Comparison of ENCODE assay signal across 21 cellular contexts in the genomic region with DNA sequence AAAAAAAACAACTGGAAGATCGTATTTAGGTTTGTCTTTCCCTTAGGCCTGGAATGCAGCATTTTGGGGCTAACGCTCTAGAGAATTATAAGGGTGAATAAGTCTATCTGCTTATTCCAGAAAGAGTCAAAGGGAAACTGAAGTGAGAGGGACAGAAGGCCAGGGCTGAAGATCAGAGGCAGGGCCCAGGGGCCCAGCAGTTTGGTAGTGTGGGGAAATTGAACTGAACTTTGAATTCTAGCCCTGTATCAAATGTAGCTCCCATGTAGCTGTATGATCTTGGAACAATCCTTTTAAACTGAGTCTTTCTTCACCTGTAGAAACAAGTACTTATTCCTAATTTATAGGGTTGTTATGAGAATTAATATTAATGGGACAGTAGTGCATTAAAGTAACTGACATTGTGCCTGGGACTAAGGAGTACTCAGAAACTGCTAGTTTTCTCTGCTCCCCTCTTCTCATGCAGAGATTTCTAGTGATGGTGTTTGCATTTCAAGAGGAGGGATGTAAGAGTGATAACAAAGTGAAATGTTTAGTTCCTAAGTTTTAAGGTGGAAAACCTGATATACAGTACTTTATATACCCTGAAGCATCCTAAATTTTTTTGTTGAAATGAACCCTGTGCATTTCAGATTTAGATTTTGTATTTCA. TPM values are rescaled to one million over a fixed set of nuclear protein-coding genes. Genes with fewer than 3 reads are reported as not detected.
DNase-seq lines count a peak whose midpoint lies in the region; ATAC-seq, FAIRE-seq and TF ChIP-seq lines count a peak whose summit lies in the region.
"Had no signal": no experiment of that assay in that cellular context is flagged by ENCODE, and none has a peak within 500 bp of the region (broad histone marks: within the 10 kb centered on the region; RNA-seq: fewer than 3 reads in every experiment).

No MANE protein-coding gene starts in this region.

- H3K4ac ChIP-seq in H1 (replicated peaks; ENCODE audit: insufficient read length, low read depth, low read length) (no peak overlapping the region), mesendoderm (ENCODE audit: low read depth, low read length) (no peak overlapping the region)

- no peaks in the 10 kb centered on the region for H3K9me3 Mint-ChIP-seq in effector memory CD8-positive, alpha-beta T cell

- H4K91ac ChIP-seq in H1 (replicated peaks; ENCODE audit: insufficient read length, low read length), result no peak overlapping the region

- CTCF ChIA-PET in HepG2 (lab: Yijun Ruan, JAX; ENCODE audit: low intra/inter-chr PET ratio, low total read pairs) (no interaction called here), H1 (lab: Charles Lee; ENCODE audit: partially characterized antibody) (interaction anchor here (1.2 kb wide), 1 partner anchor 14 kb away, joined by 3 read pairs; no protein-coding TSS in a partner anchor)

- H4K20me1 ChIP-seq in HepG2 (ENCODE audit: insufficient read depth, low read length) (no peaks in the 10 kb centered on the region), H1 (replicated peaks in 1 of 2; ENCODE audit: control insufficient read depth in 1 of 2, insufficient read depth in 2 of 2, low read length in 2 of 2) (no peaks in the 10 kb centered on the region)

- no peaks in the 10 kb centered on the region for H3K9me3 ChIP-seq in right lobe of liver
- no peaks in the 10 kb centered on the region for H3K9me3 ChIP-seq in HepG2 (ENCODE audit: low read length)
- H3K9me3 ChIP-seq in H1 (ENCODE audit: insufficient read depth in 2 of 2, low read depth in 1 of 2, low read length in 1 of 2), result no peaks in the 10 kb centered on the region
- H3K9me3 ChIP-seq: Peyer's patch, SJCRH30 had no signal

- in situ Hi-C loops in HepG2 (cut with HindIII; ENCODE audit: extremely low pct_ligation_motif_present, low pct_unique_long_range_greater_than_20kb), result no loop called here

- H3K79me2 ChIP-seq in HepG2 (ENCODE audit: insufficient read depth, low read length), result no peaks in the 10 kb centered on the region
- H3K79me2 ChIP-seq in H1 (ENCODE audit: control insufficient read depth in 1 of 2, insufficient read depth in 2 of 2, low read length in 2 of 2), result peaks cover 0 to 7% of the 10 kb centered on the region in 2 experiments; a peak in 1 of 4 replicates
- peaks cover 27% of the 10 kb centered on the region for H3K79me2 ChIP-seq in mesendoderm (ENCODE audit: control insufficient read depth, insufficient read depth, low read length)

- H2BK12ac ChIP-seq in H1 (ENCODE audit: low read depth, low read length), result 0 out of 2 replicates have a peak overlapping the region, but pooled peaks have one; percentile 22

- H2BK15ac ChIP-seq in H1 (ENCODE audit: low read length) (no peak overlapping the region), mesendoderm (replicated peaks; ENCODE audit: low read depth) (no peak overlapping the region)

- no peak overlapping the region for H3K4me3 ChIP-seq in right lobe of liver
- no peak overlapping the region for H3K4me3 ChIP-seq in HepG2 (replicated peaks in 1 of 3; ENCODE audit: insufficient read depth in 1 of 3, low read depth in 2 of 3, low read length in 3 of 3)
- H3K4me3 ChIP-seq in H1 (ENCODE audit: extremely low read depth in 1 of 4, insufficient read depth in 2 of 4, low read depth in 3 of 4, low read length in 4 of 4), result peak overlapping the region in 1 of 4 experiments; percentile 43; a peak in 2 of 8 replicates
- H3K4me3 ChIP-seq in mesendoderm (ENCODE audit: low read length), result no peak overlapping the region
- H3K4me3 ChIP-seq in H7 (ENCODE audit: insufficient read depth, low read depth, low read length), result no peak overlapping the region
- H3K4me3 ChIP-seq: Peyer's patch, SJCRH30 had no signal

- TF ChIP-seq EP300 in HepG2 (IDR thresholded peaks at IDR 0.05; ENCODE audit: low read depth in 2 of 2, low read length in 2 of 2), result no peak
- TF ChIP-seq EP300 in HepG2 (CRISPR knock-in tag; IDR thresholded peaks at IDR 0.05; ENCODE audit: borderline replicate concordance), result no peak
- no peak for TF ChIP-seq EP300 in H1 (IDR thresholded peaks at IDR 0.05; ENCODE audit: borderline replicate concordance in 1 of 2, low read depth in 2 of 2, low read length in 2 of 2)

- H3K4me1 Mint-ChIP-seq in effector memory CD8-positive, alpha-beta T cell (ENCODE audit: low read depth in 2 of 2), result no peaks in the 10 kb centered on the region
- H3K4me1 Mint-ChIP-seq: B cell, IgD-negative memory B cell had no signal

- H3K4me1 ChIP-seq in right lobe of liver (peaks cover 0 to 23% (median 2%) of the 10 kb centered on the region in 4 donors), HepG2 (ENCODE audit: insufficient read depth, low read length) (no peaks in the 10 kb centered on the region), H1 (replicated peaks in 1 of 4; ENCODE audit: control insufficient read depth in 3 of 4, insufficient read depth in 4 of 4, low read length in 3 of 4) (peaks cover 5 to 11% (median 8%) of the 10 kb centered on the region in 4 experiments; a peak in 5 of 7 replicates), mesendoderm (ENCODE audit: control insufficient read depth, low read depth, low read length) (no peaks in the 10 kb centered on the region)
- H3K4me1 ChIP-seq: Peyer's patch, SJCRH30 had no signal

- H3K36me3 ChIP-seq in right lobe of liver (no peaks in the 10 kb centered on the region), HepG2 (replicated peaks in 1 of 2; ENCODE audit: control insufficient read depth in 1 of 2, insufficient read depth in 2 of 2, low read length in 2 of 2) (no peaks in the 10 kb centered on the region), H1 (ENCODE audit: control insufficient read depth in 2 of 4, insufficient read depth in 4 of 4, low read length in 3 of 4) (no peaks in the 10 kb centered on the region), mesendoderm (ENCODE audit: control insufficient read depth, insufficient read depth, low read length) (no peaks in the 10 kb centered on the region), H7 (replicated peaks; ENCODE audit: control insufficient read depth, insufficient read depth, low read length) (no peaks in the 10 kb centered on the region)
- H3K36me3 ChIP-seq: Peyer's patch, SJCRH30 had no signal

- no peaks in the 10 kb centered on the region for H3K27me3 ChIP-seq in right lobe of liver
- H3K27me3 ChIP-seq in HepG2 (ENCODE audit: control insufficient read depth in 1 of 2, insufficient read depth in 2 of 2, low read length in 2 of 2), result no peaks in the 10 kb centered on the region
- H3K27me3 ChIP-seq in H1 (replicated peaks in 1 of 4; ENCODE audit: control insufficient read depth in 3 of 4, extremely low read depth in 1 of 4, insufficient read depth in 3 of 4, low read length in 3 of 4), result no peaks in the 10 kb centered on the region
- H3K27me3 ChIP-seq in mesendoderm (ENCODE audit: insufficient read depth, low read length, poor library complexity), result no peaks in the 10 kb centered on the region
- no peaks in the 10 kb centered on the region for H3K27me3 ChIP-seq in H7 (ENCODE audit: control insufficient read depth, insufficient read depth, low read length)
- H3K27me3 ChIP-seq: Peyer's patch, SJCRH30 had no signal

- no peak overlapping the region for H3K9ac ChIP-seq in HepG2 (ENCODE audit: insufficient read depth, low read depth, low read length)
- H3K9ac ChIP-seq in H1 (replicated peaks in 1 of 4; ENCODE audit: extremely low read depth in 1 of 4, low read depth in 3 of 4, low read length in 3 of 4), result no peak overlapping the region
- H3K9ac ChIP-seq in mesendoderm (ENCODE audit: low read length), result no peak overlapping the region

- H3K79me1 ChIP-seq in H1 (ENCODE audit: low read depth, low read length), result peaks cover 2% of the 10 kb centered on the region
- H3K79me1 ChIP-seq in mesendoderm (ENCODE audit: low read length), result peaks cover 6% of the 10 kb centered on the region

- no peak overlapping the region for H3K27ac Mint-ChIP-seq in effector memory CD8-positive, alpha-beta T cell
- H3K27ac Mint-ChIP-seq: B cell, IgD-negative memory B cell had no signal

- H3K4me3 Mint-ChIP-seq in effector memory CD8-positive, alpha-beta T cell, result no peak overlapping the region
- H3K4me3 Mint-ChIP-seq: B cell, CD14-positive monocyte, IgD-negative memory B cell had no signal

- H2BK120ac ChIP-seq in H1 (replicated peaks; ENCODE audit: low read depth, low read length), result no peak overlapping the region
- no peak overlapping the region for H2BK120ac ChIP-seq in mesendoderm (ENCODE audit: low read depth, low read length)

- peak; percentile 55 to 75 (median 62) for ATAC-seq in right lobe of liver
- ATAC-seq in HepG2, result no peak
- ATAC-seq in effector memory CD8-positive, alpha-beta T cell (replicated peaks), result no peak
- no peak for ATAC-seq in activated CD4-positive, CD25-positive, alpha-beta regulatory T cell treated with anti-CD3 and anti-CD28 coated beads, Interleukin-2, amount 50 U/mL, for 24 hours

- H2AK5ac ChIP-seq in H1 (ENCODE audit: low read depth, low read length) (no peak overlapping the region), mesendoderm (ENCODE audit: low read length) (no peak overlapping the region)

- no peak overlapping the region for H3K14ac ChIP-seq in H1 (ENCODE audit: insufficient read length)

- no peak overlapping the region for H4K8ac ChIP-seq in H1 (ENCODE audit: extremely low read depth, insufficient read depth, low read length)
- peak overlapping the region; percentile 65 for H4K8ac ChIP-seq in mesendoderm (ENCODE audit: low read depth, low read length)

- TF ChIP-seq POLR2A in right lobe of liver (IDR thresholded peaks at IDR 0.05) (no peak), HepG2 (IDR thresholded peaks at IDR 0.05; ENCODE audit: insufficient read depth in 1 of 2, low read depth in 2 of 2, low read length in 2 of 2) (no peak), H1 (IDR thresholded peaks at IDR 0.05; ENCODE audit: control extremely low read depth in 1 of 2, low read depth in 2 of 2, low read length in 2 of 2) (no peak)

- H3K36me3 Mint-ChIP-seq in effector memory CD8-positive, alpha-beta T cell (ENCODE audit: insufficient read depth), result no peaks in the 10 kb centered on the region
- H3K36me3 Mint-ChIP-seq: CD14-positive monocyte, IgD-negative memory B cell had no signal

- no peaks in the 10 kb centered on the region; the same call in 1 of the 2 replicates for H3K23me2 ChIP-seq in H1 (ENCODE audit: low read depth, low read length)

- no peak for FAIRE-seq in HepG2 (lab: Jason Lieb, UNC)
- FAIRE-seq in H1 (lab: Jason Lieb, UNC), result no peak

- H2BK20ac ChIP-seq in H1 (ENCODE audit: low read length), result no peak overlapping the region

- no peak for DNase-seq in right lobe of liver
- no peak for DNase-seq in HepG2 (ENCODE audit: low spot score)
- no peak for DNase-seq in H1 (ENCODE audit: low read depth in 1 of 2, low spot score in 2 of 2)
- no peak for DNase-seq in mesendoderm
- DNase-seq in H7, result no peak
- DNase-seq in effector memory CD8-positive, alpha-beta T cell, result no peak
- no peak for DNase-seq in iPS-NIHi11 (ENCODE audit: low spot score)
- DNase-seq: EL, GOT3, NCI-H1105 treated with DMSO at 0.1 percent for 48 hours, NCI-H1694, NCI-H2081 treated with DMSO at 0.1 percent for 48 hours, NCI-H446, NCI-H526, Peyer's patch, SJCRH30, T-helper 1 cell had no signal

- no peak overlapping the region for H3K4me2 ChIP-seq in HepG2 (ENCODE audit: low read depth, low read length)
- H3K4me2 ChIP-seq in H1 (ENCODE audit: insufficient read depth in 1 of 2, low read depth in 2 of 2, low read length in 2 of 2), result peak overlapping the region; percentile 9 to 41; a peak in 1 of 4 replicates
- H3K4me2 ChIP-seq in mesendoderm (ENCODE audit: low read length), result no peak overlapping the region

- TF ChIP-seq RAD21 in HepG2 (CRISPR knock-in tag; IDR thresholded peaks at IDR 0.05) (no peak), H1 (IDR thresholded peaks at IDR 0.05 in 1 of 2, conservative IDR thresholded peaks at IDR 0.05 in 1 of 2; ENCODE audit: low read depth in 2 of 2, low read length in 2 of 2) (no peak)

- TF ChIP-seq CTCF in right lobe of liver (IDR thresholded peaks at IDR 0.05) (no peak), HepG2 (CRISPR knock-in tag; IDR thresholded peaks at IDR 0.05) (no peak), H1 (IDR thresholded peaks at IDR 0.05; ENCODE audit: control extremely low read depth in 1 of 3, insufficient read depth in 1 of 3, low read depth in 1 of 3, low read length in 3 of 3) (no peak)

- H4K5ac ChIP-seq in H1 (ENCODE audit: insufficient read length, low read depth, low read length), result no peak overlapping the region
- H4K5ac ChIP-seq in mesendoderm (ENCODE audit: low read length), result no peak overlapping the region

- POLR2A ChIA-PET in HepG2 (lab: Yijun Ruan, JAX), result no interaction called here
- POLR2A ChIA-PET in H1 (lab: Charles Lee; ENCODE audit: partially characterized antibody), result interaction anchor here (0.7 to 1.0 kb wide), 2 partner anchors 9 to 162 kb away, joined by 3 read pairs; no protein-coding TSS in a partner anchor

- H3K18ac ChIP-seq in H1 (ENCODE audit: extremely low read depth, low read length), result no peak overlapping the region
- H3K18ac ChIP-seq in mesendoderm (ENCODE audit: low read length), result peak overlapping the region; percentile 23

- 91% methylated on average over 2 of the region's 2 CpGs for WGBS in right lobe of liver (ENCODE audit: insufficient coverage, low coverage, low lambda C conversion rate, missing lambda C conversion rate)
- 51% methylated on average over 2 of the region's 2 CpGs for WGBS in HepG2 (ENCODE audit: low lambda C conversion rate)
- WGBS in H1 (ENCODE audit: extremely low coverage in 1 of 2, insufficient coverage in 1 of 2, insufficient read length in 1 of 2, insufficient replicate concordance in 2 of 2, low coverage in 1 of 2, low lambda C conversion rate in 2 of 2, missing lambda C conversion rate in 1 of 2), 2 experiments, result 77% methylated on average over 2 of the region's 2 CpGs; no CpG with 5 or more reads in 1 of the 2 experiments
- WGBS in mesendoderm (ENCODE audit: extremely low coverage, insufficient coverage, low lambda C conversion rate), result no CpG with 5 or more reads among the region's 2 CpGs

- H2AFZ ChIP-seq in HepG2 (ENCODE audit: low read length) (no peak overlapping the region), H1 (ENCODE audit: low read length) (no peak overlapping the region)

- peaks cover 10 to 19% of the 10 kb centered on the region in 2 donors for H3K27me3 Mint-ChIP-seq in effector memory CD8-positive, alpha-beta T cell

- H3K23ac ChIP-seq in H1 (ENCODE audit: insufficient read length) (no peak overlapping the region), mesendoderm (ENCODE audit: low read length) (no peak overlapping the region)

- BruUV-seq in HepG2 (replicated peaks; lab: Mats Ljungman, UMichigan), result no TSS peak

- no peak overlapping the region for H3K56ac ChIP-seq in H1 (replicated peaks; ENCODE audit: insufficient read length, low read depth, low read length)
- peak overlapping the region; percentile 2 for H3K56ac ChIP-seq in mesendoderm (ENCODE audit: low read length)

- H2BK5ac ChIP-seq in H1 (ENCODE audit: low read depth, low read length) (0 out of 2 replicates have a peak overlapping the region, but pooled peaks have one; percentile 9), mesendoderm (ENCODE audit: low read length) (no peak overlapping the region)

- intact Hi-C loops in right lobe of liver (cut with DNase I) (no loop called here), HepG2 (cut with micrococcal nuclease; ENCODE audit: unreplicated experiment) (no loop called here)

- H3K27ac ChIP-seq in right lobe of liver (peak overlapping the region in 1 of 3 donors; percentile 41), HepG2 (ENCODE audit: extremely low read length, insufficient read depth, low read length) (no peak overlapping the region), H1 (ENCODE audit: low read depth, low read length) (no peak overlapping the region), mesendoderm (ENCODE audit: low read depth, low read length) (no peak overlapping the region)
- H3K27ac ChIP-seq: Peyer's patch, SJCRH30 had no signal

RNA-seq across cellular contexts. Expression of gene STOX2, which starts 30.4 kb away (rescaled TPM):
- total RNA-seq in right lobe of liver (1 to 10 TPM; 1.9 to 5.1 (median 3.2) TPM), HepG2 (2016; rRNA removed; fragmentation: Illumina TruSeq; extraction: Trizol) (0.04 and 0.15 TPM in 2 replicates)
- not detected in 2 replicates for total RNA-seq in HepG2 (2016; cell fraction: cytosol; rRNA removed; fragmentation: Illumina TruSeq; extraction: Trizol; ENCODE audit: low read depth)
- 0.04 and 0.22 TPM in 2 replicates for total RNA-seq in HepG2 (2016; cell fraction: insoluble cytoplasmic fraction; rRNA removed; fragmentation: Illumina TruSeq; extraction: Trizol)
- 0.06 and 0.17 TPM in 2 replicates for total RNA-seq in HepG2 (2016; cell fraction: membrane; rRNA removed; fragmentation: Illumina TruSeq; extraction: Trizol)
- 0.06 TPM in 2 replicates for total RNA-seq in HepG2 (2016; cell fraction: nucleus; rRNA removed; fragmentation: Illumina TruSeq; extraction: Trizol)
- polyA plus RNA-seq in HepG2 (2011; rRNA removed) (0.01 TPM in 2 replicates), H1 (2011; rRNA removed) (5.5 and 10.5 TPM in 2 replicates)
- 0.01 TPM in 2 replicates for polyA plus RNA-seq in HepG2 (2011; cell fraction: cytosol; rRNA removed)
- 0.02 TPM in 2 replicates for polyA plus RNA-seq in HepG2 (2011; cell fraction: nucleus; rRNA removed)
- 0.01 and 0.05 TPM in 2 replicates for polyA plus RNA-seq in HepG2 (2012)
- polyA plus RNA-seq in HepG2 (2016; cell fraction: cytosol; fragmentation: Illumina TruSeq; extraction: Trizol; ENCODE audit: low read depth), result 0.01 TPM in 1 of 2 replicates, not detected in the other
- polyA plus RNA-seq in HepG2 (2016; cell fraction: insoluble cytoplasmic fraction; fragmentation: Illumina TruSeq; extraction: Trizol; ENCODE audit: low read depth), result 0.02 and 0.21 TPM in 2 replicates
- 0.02 TPM in 1 of 2 replicates, not detected in the other for polyA plus RNA-seq in HepG2 (2016; cell fraction: membrane; fragmentation: Illumina TruSeq; extraction: Trizol; ENCODE audit: low read depth)
- polyA plus RNA-seq in HepG2 (2016; cell fraction: nucleus; fragmentation: Illumina TruSeq; extraction: Trizol; ENCODE audit: insufficient read depth, low read depth), result 0.04 and 0.46 TPM in 2 replicates
- 1.3 and 14.4 TPM in 2 replicates for polyA minus RNA-seq in HepG2 (2011; rRNA and poly(A)+ RNA removed; ENCODE audit: low replicate concordance)
- polyA minus RNA-seq in HepG2 (2011; cell fraction: cytosol; rRNA and poly(A)+ RNA removed), result 0.10 TPM in 1 of 2 replicates, not detected in the other
- 0.12 and 0.39 TPM in 2 replicates for polyA minus RNA-seq in HepG2 (2011; cell fraction: nucleus; rRNA and poly(A)+ RNA removed)
- total RNA-seq in H1 (2021; fragmentation: NEBNext Ultra II Directional; extraction: Animal tissue kit (Norgen Biotek cat#: 25700)), result 20.0 and 20.9 TPM in 2 replicates
- polyA plus RNA-seq in H1 (2011; cell fraction: cytosol; rRNA removed), result 5.4 TPM
- polyA plus RNA-seq in H1 (2011; cell fraction: nucleus; rRNA removed), result 19.3 TPM
- 4.7 to 6.0 TPM (median 5.5 TPM) in 4 replicates for polyA plus RNA-seq in H1 (2012, experiment 1 of 2)
- polyA plus RNA-seq in H1 (2012, experiment 2 of 2), result 0.34 TPM
- polyA plus RNA-seq in H1 (2013, experiment 1 of 2), result 12.0 TPM
- 12.6 TPM for polyA plus RNA-seq in H1 (2013, experiment 2 of 2)
- polyA minus RNA-seq in H1 (2011; rRNA and poly(A)+ RNA removed), result 19.5 and 24.9 TPM in 2 replicates
- polyA minus RNA-seq in H1 (2011; cell fraction: cytosol; rRNA and poly(A)+ RNA removed), result 5.5 TPM
- polyA minus RNA-seq in H1 (2011; cell fraction: nucleus; rRNA and poly(A)+ RNA removed), result 21.3 TPM
- 28.6 TPM for polyA plus RNA-seq in mesendoderm (2013, experiment 1 of 2)
- polyA plus RNA-seq in mesendoderm (2013, experiment 2 of 2), result 28.3 TPM
- total RNA-seq in H7 (2014; rRNA removed; shearing (Covaris generic)), result 28.9 and 34.5 TPM in 2 replicates
- total RNA-seq: B cell had no signal
- polyA plus RNA-seq: CD14-positive monocyte, IgD-negative memory B cell had no signal

Comparison
In these comparisons a context has a peak if more than half of its experiments do, and no peak if none do; other contexts are left out.
1. ATAC-seq: peak in right lobe of liver (4 of 4); none in HepG2 (single experiment), effector memory CD8-positive, alpha-beta T cell (single experiment) and activated CD4-positive, CD25-positive, alpha-beta regulatory T cell treated with anti-CD3 and anti-CD28 coated beads, Interleukin-2, amount 50 U/mL, for 24 hours (0 of 2).
2. H3K4me2 ChIP-seq: peak in H1 (2 of 2); none in HepG2 (single experiment) and mesendoderm (single experiment).